8 cellular contexts compared by ENCODE assay signal in genomic region chr13:87671031-87671823, GRCh38. TPM values are rescaled to one million over a fixed set of nuclear protein-coding genes. Genes with fewer than 3 reads are reported as not detected.
DNase-seq lines count a peak whose midpoint lies in the region; ATAC-seq and TF ChIP-seq lines count a peak whose summit lies in the region.

Gene SLITRK5, plus strand, starts transcription at chr13:87671371. Its CDS starts 4,018 bp downstream, at chr13:87675389.

- H3K4me3 ChIP-seq in fibroblast of lung (replicated peaks in 1 of 4; ENCODE audit: control extremely low read depth in 1 of 4, insufficient read depth in 1 of 4, low read depth in 3 of 4, low read length in 4 of 4) (peak within 1 kb of the TSS; percentile 3 to 85 (median 25)), stomach smooth muscle (ENCODE audit: low read length in 2 of 2) (peak within 1 kb of the TSS; percentile 73 to 77)

- no peaks in the 10 kb centered on the region for H3K36me3 ChIP-seq in fibroblast of lung (ENCODE audit: control insufficient read depth, insufficient read depth, low read length)
- H3K36me3 ChIP-seq in stomach smooth muscle (ENCODE audit: control insufficient read depth in 2 of 2, insufficient read depth in 2 of 2, low read length in 2 of 2): peaks cover 0 to 2% of the 10 kb centered on the region in 2 donors

- peaks cover 56% of the 10 kb centered on the region for H3K27me3 ChIP-seq in CD4-positive, alpha-beta T cell (ENCODE audit: control insufficient read depth, insufficient read depth, low read length)
- H3K27me3 ChIP-seq in fibroblast of lung (ENCODE audit: control insufficient read depth, insufficient read depth, low read length): peaks cover 10% of the 10 kb centered on the region
- peaks cover 21 to 52% of the 10 kb centered on the region in 2 donors for H3K27me3 ChIP-seq in stomach smooth muscle (ENCODE audit: control insufficient read depth in 1 of 2, insufficient read depth in 2 of 2, low read length in 2 of 2)

- H3K79me2 ChIP-seq in fibroblast of lung (ENCODE audit: control insufficient read depth, insufficient read depth, low read length): no peaks in the 10 kb centered on the region

- CTCF ChIA-PET in CD4-positive, alpha-beta T cell (lab: Charles Lee): no interaction called here

- no peak within 1 kb of the TSS for H3K9ac ChIP-seq in fibroblast of lung (ENCODE audit: insufficient read depth, low read length)
- H3K9ac ChIP-seq in stomach smooth muscle (ENCODE audit: low read length in 2 of 2): peak within 1 kb of the TSS in 1 of 2 donors; percentile 50

- no peaks in the 10 kb centered on the region for H3K9me3 Mint-ChIP-seq in CD4-positive, alpha-beta T cell
- peaks cover 0 to 17% (median 0%) of the 10 kb centered on the region in 9 donors for H3K9me3 Mint-ChIP-seq in naive thymus-derived CD8-positive, alpha-beta T cell

- no peak within 1 kb of the TSS for H3K27ac Mint-ChIP-seq in CD4-positive, alpha-beta T cell
- H3K27ac Mint-ChIP-seq in naive thymus-derived CD8-positive, alpha-beta T cell: peak within 1 kb of the TSS in 1 of 10 donors; percentile 20

- peak within 1 kb of the TSS; percentile 86 for H3K4me3 Mint-ChIP-seq in CD4-positive, alpha-beta T cell
- peak within 1 kb of the TSS; percentile 69 to 88 (median 84) for H3K4me3 Mint-ChIP-seq in naive thymus-derived CD8-positive, alpha-beta T cell

- intact Hi-C loops in CD4-positive, alpha-beta T cell (cut with DNase I, micrococcal nuclease): no loop called here

- no peaks in the 10 kb centered on the region for H3K9me3 ChIP-seq in CD4-positive, alpha-beta T cell (ENCODE audit: control insufficient read depth, low read length)
- no peaks in the 10 kb centered on the region for H3K9me3 ChIP-seq in fibroblast of lung (ENCODE audit: control insufficient read depth, insufficient read depth, low read depth, low read length)
- H3K9me3 ChIP-seq in stomach smooth muscle (ENCODE audit: control insufficient read depth in 2 of 2, low read length in 2 of 2): no peaks in the 10 kb centered on the region

- H3K36me3 Mint-ChIP-seq in CD4-positive, alpha-beta T cell (ENCODE audit: low read depth): no peaks in the 10 kb centered on the region
- H3K36me3 Mint-ChIP-seq in naive thymus-derived CD8-positive, alpha-beta T cell: peaks cover 0 to 11% (median 7%) of the 10 kb centered on the region in 3 donors

- H4K20me1 ChIP-seq in fibroblast of lung (ENCODE audit: control insufficient read depth, extremely low read depth, insufficient read depth, low read length): no peaks in the 10 kb centered on the region

- H3K4me2 ChIP-seq in fibroblast of lung (ENCODE audit: extremely low read depth, insufficient read depth, low read length): peak within 1 kb of the TSS; percentile 29

- DNase-seq in CD4-positive, alpha-beta T cell: peak in 6 of 10 experiments; percentile 17 to 66 (median 44)
- DNase-seq in NOMO-1 treated with dmso at 0.1 percent for 144 hours (lab: John Stamatoyannopoulos, UW; ENCODE audit: unreplicated experiment): peak; percentile 66
- peak; percentile 82 to 84 for DNase-seq in activated T-cell treated with anti-CD3 and anti-CD28 coated beads, Interleukin-2, amount 50 U/mL, for 48 hours
- peak; percentile 62 to 90 for DNase-seq in fibroblast of lung (ENCODE audit: low read depth in 2 of 2)
- peak in 7 of 10 donors; percentile 22 to 64 (median 39) for DNase-seq in naive thymus-derived CD8-positive, alpha-beta T cell

- H3K4me1 ChIP-seq in fibroblast of lung (ENCODE audit: control insufficient read depth, extremely low read depth, insufficient read depth, low read length) (no peaks in the 10 kb centered on the region), stomach smooth muscle (ENCODE audit: control insufficient read depth, insufficient read depth, low read length) (peaks cover 16% of the 10 kb centered on the region)

- peaks cover 34% of the 10 kb centered on the region for H3K4me1 Mint-ChIP-seq in CD4-positive, alpha-beta T cell (ENCODE audit: low read depth)
- H3K4me1 Mint-ChIP-seq in naive thymus-derived CD8-positive, alpha-beta T cell: peaks cover 6 to 28% (median 25%) of the 10 kb centered on the region in 4 donors

- peak; percentile 92 for ATAC-seq in CD4-positive, alpha-beta T cell (ENCODE audit: poor library complexity)
- ATAC-seq in GM19452 (IDR thresholded peaks at IDR 0.05; ENCODE audit: unreplicated experiment) (peak; percentile 97), HG03520 (IDR thresholded peaks at IDR 0.05; ENCODE audit: unreplicated experiment) (peak; percentile 89)
- ATAC-seq in naive thymus-derived CD8-positive, alpha-beta T cell: peak; percentile 89 to 91

- POLR2A ChIA-PET in CD4-positive, alpha-beta T cell (lab: Charles Lee): interaction anchor here (0.7 kb wide), 1 partner anchor 24 kb away, joined by 3 read pairs; no protein-coding TSS in a partner anchor
- POLR2A ChIA-PET in naive thymus-derived CD8-positive, alpha-beta T cell (lab: Charles Lee): no interaction called here

- H2AFZ ChIP-seq in fibroblast of lung (ENCODE audit: low read length): peak within 1 kb of the TSS; percentile 82

- peak; percentile 60 for TF ChIP-seq CTCF in CD4-positive, alpha-beta T cell (IDR thresholded peaks at IDR 0.05)
- TF ChIP-seq CTCF in fibroblast of lung (conservative IDR thresholded peaks at IDR 0.05 in 1 of 2, IDR thresholded peaks at IDR 0.05 in 1 of 2; ENCODE audit: low read depth in 1 of 2, low read length in 2 of 2): peak; percentile 50 to 79

- H3K27me3 Mint-ChIP-seq in CD4-positive, alpha-beta T cell: peaks cover 73% of the 10 kb centered on the region
- H3K27me3 Mint-ChIP-seq in naive thymus-derived CD8-positive, alpha-beta T cell: peaks cover 20 to 54% (median 42%) of the 10 kb centered on the region in 5 donors

- no peak within 1 kb of the TSS for H3K27ac ChIP-seq in CD4-positive, alpha-beta T cell (ENCODE audit: low read depth, low read length)
- H3K27ac ChIP-seq in fibroblast of lung (ENCODE audit: insufficient read depth, low read length) (no peak within 1 kb of the TSS), stomach smooth muscle (ENCODE audit: low read length) (no peak within 1 kb of the TSS)

RNA-seq across cellular contexts. Expression of gene SLITRK5, which starts in this region (rescaled TPM):
- under 1 TPM; under 0.01 to 0.03 TPM for total RNA-seq in CD4-positive, alpha-beta T cell
- total RNA-seq in fibroblast of lung: 0.17 and 0.26 TPM in 2 replicates
- 0.09 TPM in 2 replicates for polyA plus RNA-seq in fibroblast of lung
- 0.08 and 0.09 TPM in 2 replicates for polyA plus RNA-seq in fibroblast of lung (2012)
- 0.11 and 0.12 TPM in 2 replicates for polyA minus RNA-seq in fibroblast of lung (ENCODE audit: low replicate concordance)
- total RNA-seq in naive thymus-derived CD8-positive, alpha-beta T cell: not detected
- polyA plus RNA-seq in naive thymus-derived CD8-positive, alpha-beta T cell: not detected

Comparison
In these comparisons a context has a peak if more than half of its experiments do, and no peak if none do; other contexts are left out.
1. Peak in DNase-seq and ATAC-seq in CD4-positive, alpha-beta T cell; RNA of the gene not detected or under 1 TPM.
2. Peak in DNase-seq, H3K4me3 ChIP-seq and H3K4me2 ChIP-seq in fibroblast of lung; RNA of the gene not detected or under 1 TPM.
3. Peak in DNase-seq and ATAC-seq in naive thymus-derived CD8-positive, alpha-beta T cell; RNA of the gene not detected or under 1 TPM.